9 cellular contexts compared by ENCODE assay signal in the genomic region with DNA sequence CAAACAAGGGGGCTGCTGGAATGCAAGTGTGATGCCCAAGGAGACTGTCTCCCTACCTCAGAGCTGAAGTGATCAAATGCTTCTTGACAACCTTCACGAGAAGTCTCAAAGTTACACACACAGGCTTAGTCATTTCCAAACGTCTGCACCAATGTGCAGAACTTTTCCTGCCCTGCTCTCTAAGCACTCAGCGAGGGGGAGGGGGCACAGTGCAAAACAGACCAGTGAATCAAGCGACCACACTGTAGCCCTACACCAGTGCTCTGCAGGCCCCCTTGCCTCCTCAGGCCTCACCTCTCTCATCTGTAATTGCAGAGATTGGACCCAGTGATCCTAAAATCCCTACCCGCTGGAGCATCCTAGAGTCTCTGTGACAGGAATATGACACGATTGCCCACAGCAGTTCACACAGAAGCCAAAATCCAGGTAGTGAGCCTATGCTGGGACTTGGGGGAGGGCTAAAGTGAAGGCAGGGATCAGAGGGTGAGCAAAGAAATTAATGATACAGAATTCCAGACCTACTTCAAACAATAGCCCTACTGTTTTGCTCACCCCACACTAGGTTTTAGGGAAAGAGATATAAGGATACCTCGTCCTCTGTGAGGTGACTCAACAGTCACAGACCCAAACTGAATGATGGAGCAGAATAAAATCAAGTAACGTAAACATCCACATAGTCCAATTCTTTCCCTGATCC. TPM values are rescaled to one million over a fixed set of nuclear protein-coding genes. Genes with fewer than 3 reads are reported as not detected.
DNase-seq lines count a peak whose midpoint lies in the region; ATAC-seq and TF ChIP-seq lines count a peak whose summit lies in the region.
"Had no signal": no experiment of that assay in that cellular context is flagged by ENCODE, and none has a peak within 500 bp of the region (broad histone marks: within the 10 kb centered on the region; RNA-seq: fewer than 3 reads in every experiment).

No MANE protein-coding gene starts in this region.

- H3K4me1 Mint-ChIP-seq in chondrocyte (ENCODE audit: low read depth) = peaks cover 52% of the 10 kb centered on the region

- POLR2A ChIA-PET in Panc1 (lab: Charles Lee) = no interaction called here

- H3K4me3 Mint-ChIP-seq in chondrocyte (ENCODE audit: unreplicated experiment) = peak overlapping the region; percentile 61

- peaks cover 66% of the 10 kb centered on the region for H3K4me1 ChIP-seq in Panc1 (ENCODE audit: control insufficient read depth, insufficient read depth, low read length)

- H3K27me3 Mint-ChIP-seq in chondrocyte (ENCODE audit: low read depth) = no peaks in the 10 kb centered on the region

- H3K36me3 Mint-ChIP-seq in chondrocyte (ENCODE audit: low read depth) = no peaks in the 10 kb centered on the region

- H3K9me3 ChIP-seq in Panc1 (ENCODE audit: control insufficient read depth, insufficient read depth, low read depth, low read length) = no peaks in the 10 kb centered on the region

- intact Hi-C loops in Panc1 (cut with micrococcal nuclease; ENCODE audit: unreplicated experiment) = no loop called here
- intact Hi-C loops in sciatic nerve (cut with DNase I) = no loop called here

- H3K9me3 Mint-ChIP-seq in chondrocyte (ENCODE audit: low read depth) = no peaks in the 10 kb centered on the region

- peak overlapping the region; percentile 22 to 49 for H3K4me3 ChIP-seq in Panc1 (ENCODE audit: low read depth in 2 of 2, low read length in 2 of 2)

- ATAC-seq in Panc1 (peak; percentile 86), sciatic nerve (peak; percentile 55), GM19328 (IDR thresholded peaks at IDR 0.05; ENCODE audit: unreplicated experiment) (no peak)

- H3K27me3 ChIP-seq in Panc1 (ENCODE audit: control insufficient read depth, insufficient read depth, low read length) = no peaks in the 10 kb centered on the region

- CTCF ChIA-PET in Panc1 (lab: Charles Lee) = interaction anchor here (0.6 kb wide), 1 partner anchor 54 kb away, joined by 7 read pairs; no protein-coding TSS in a partner anchor

- no peak for TF ChIP-seq CTCF in Panc1 (IDR thresholded peaks at IDR 0.05)
- TF ChIP-seq CTCF in chondrocyte (IDR thresholded peaks at IDR 0.05) = no peak

- in situ Hi-C loops in Panc1 (cut with HindIII; ENCODE audit: low pct_unique_long_range_greater_than_20kb, low sequenced_read_pairs) = no loop called here

- BruUV-seq in Panc1 (replicated peaks; lab: Mats Ljungman, UMichigan) = no TSS peak

- H3K36me3 ChIP-seq in Panc1 (ENCODE audit: control insufficient read depth, insufficient read depth, low read length) = no peaks in the 10 kb centered on the region

- peak overlapping the region; percentile 86 for H3K27ac Mint-ChIP-seq in chondrocyte (ENCODE audit: unreplicated experiment)

- peak; percentile 74 for DNase-seq in ELR (ENCODE audit: low read depth)
- DNase-seq in Panc1 (ENCODE audit: low read depth, low spot score) = no peak
- no peak for DNase-seq in chondrocyte (ENCODE audit: low spot score)
- no peak for DNase-seq in sciatic nerve (ENCODE audit: low spot score)
- DNase-seq in NCI-H1930 (lab: John Stamatoyannopoulos, UW) = no peak
- DNase-seq in mesenteric fat pad (ENCODE audit: low spot score) = no peak
- no peak for DNase-seq in DMS114 treated with DMSO at 0.1 percent for 48 hours (lab: John Stamatoyannopoulos, UW; ENCODE audit: unreplicated experiment)

- H3K27ac ChIP-seq in Panc1 (ENCODE audit: low read length) = peak overlapping the region; percentile 98
- H3K27ac ChIP-seq: VCaP had no signal

RNA-seq across cellular contexts. Expression of gene ATXN1, which starts 56.4 kb away (rescaled TPM):
- total RNA-seq in Panc1 (2021; ENCODE audit: unreplicated experiment) (67.1 TPM), chondrocyte (59.6 to 65.0 TPM (median 64.5 TPM) in 3 replicates), sciatic nerve (70.0 TPM), mesenteric fat pad (36.0 TPM)
- polyA plus RNA-seq in Panc1 (2012; ENCODE audit: insufficient read length) = 30.3 TPM
